8 cellular contexts compared by ENCODE assay signal in genomic region chr14:55354500-55354899, GRCh38. TPM values are rescaled to one million over a fixed set of nuclear protein-coding genes. Genes with fewer than 3 reads are reported as not detected.
DNase-seq lines count a peak whose midpoint lies in the region; ATAC-seq and TF ChIP-seq lines count a peak whose summit lies in the region.

No MANE protein-coding gene starts in this region.

- no peaks in the 10 kb centered on the region for H3K9me2 ChIP-seq in DOHH2 (replicated peaks; ENCODE audit: control insufficient read depth, low read length)

- no peak overlapping the region for H3K4me3 ChIP-seq in DOHH2 (ENCODE audit: low read length)
- no peak overlapping the region for H3K4me3 ChIP-seq in HFF-Myc (replicated peaks; ENCODE audit: low read depth, low read length)
- no peak overlapping the region for H3K4me3 ChIP-seq in choroid plexus epithelial cell (ENCODE audit: low read depth, low read length)
- H3K4me3 ChIP-seq in liver (ENCODE audit: low read depth in 1 of 3, low read length in 3 of 3) = no peak overlapping the region

- TF ChIP-seq CTCF in DOHH2 (IDR thresholded peaks at IDR 0.05; ENCODE audit: low read depth, low read length, poor library complexity, severe bottlenecking) (peak; percentile 75), HFF-Myc (IDR thresholded peaks at IDR 0.05; ENCODE audit: low read depth, low read length, missing control alignments) (peak; percentile 69), choroid plexus epithelial cell (conservative IDR thresholded peaks at IDR 0.05; ENCODE audit: low read depth, low read length) (peak; percentile 87), liver (IDR thresholded peaks at IDR 0.05; ENCODE audit: low read depth, low read length, missing input control) (peak; percentile 51)

- no peaks in the 10 kb centered on the region for H3F3A ChIP-seq in DOHH2 (ENCODE audit: control insufficient read depth, insufficient read depth)

- H4K20me1 ChIP-seq in DOHH2 (ENCODE audit: control insufficient read depth, insufficient read depth, low read depth, low read length) = no peaks in the 10 kb centered on the region

- peak; percentile 82 to 85 for TF ChIP-seq RAD21 in liver (IDR thresholded peaks at IDR 0.05)

- H3K79me2 ChIP-seq in DOHH2 (ENCODE audit: control insufficient read depth, low read length) = peaks cover 3% of the 10 kb centered on the region

- H3K9me3 ChIP-seq in DOHH2 (ENCODE audit: control insufficient read depth, insufficient read depth, low read length) = no peaks in the 10 kb centered on the region
- no peaks in the 10 kb centered on the region for H3K9me3 ChIP-seq in liver (ENCODE audit: control insufficient read depth in 4 of 4, low read length in 3 of 4)

- H3K4me2 ChIP-seq in DOHH2 (ENCODE audit: low read length) = no peak overlapping the region

- H3K4me1 ChIP-seq in DOHH2 (ENCODE audit: control insufficient read depth, low read length) = peaks cover 3% of the 10 kb centered on the region; the same call in 1 of the 2 replicates
- H3K4me1 ChIP-seq in liver (ENCODE audit: control insufficient read depth in 4 of 4, insufficient read depth in 4 of 4, low read length in 3 of 4) = peaks cover 0 to 4% (median 2%) of the 10 kb centered on the region in 4 donors

- no peaks in the 10 kb centered on the region for H3K27me3 ChIP-seq in DOHH2 (ENCODE audit: control insufficient read depth, low read length)
- H3K27me3 ChIP-seq in liver (ENCODE audit: control insufficient read depth in 4 of 4, insufficient read depth in 4 of 4, low read length in 3 of 4) = no peaks in the 10 kb centered on the region

- H3K9ac ChIP-seq in liver (ENCODE audit: low read depth in 1 of 2, low read length in 2 of 2) = no peak overlapping the region

- H3K27ac ChIP-seq in DOHH2 (ENCODE audit: low read depth, low read length) (no peak overlapping the region), liver (ENCODE audit: low read depth in 1 of 2, low read length in 2 of 2) (no peak overlapping the region)

- WGBS in liver = 51% methylated on average over 5 of the region's 5 CpGs

- H3K36me3 ChIP-seq in DOHH2 (ENCODE audit: control insufficient read depth, low read length) (peaks cover 27% of the 10 kb centered on the region), liver (ENCODE audit: control insufficient read depth in 4 of 4, insufficient read depth in 3 of 4, low read depth in 1 of 4, low read length in 3 of 4) (peaks cover 11 to 21% (median 17%) of the 10 kb centered on the region in 4 donors)

- no peak for ATAC-seq in HG03469 (IDR thresholded peaks at IDR 0.05; ENCODE audit: unreplicated experiment)

- DNase-seq in HFF-Myc (ENCODE audit: extremely low read depth, low read depth) (no peak), NCI-H2107 (lab: John Stamatoyannopoulos, UW) (peak; percentile 83), choroid plexus epithelial cell (ENCODE audit: low read depth) (peak; percentile 78)
- peak; percentile 22 for DNase-seq in activated CD4-positive, CD25-positive, alpha-beta regulatory T cell treated with anti-CD3 and anti-CD28 coated beads, Interleukin-2, amount 50 U/mL, for 16 hours (ENCODE audit: low read depth, low spot score)
- peak; percentile 28 for DNase-seq in stimulated activated CD8-positive, alpha-beta memory T cell treated with anti-CD3 and anti-CD28 coated beads, Interleukin-15, amount 100 ng/mL, for 1 hour (ENCODE audit: low read depth)

TF ChIP-seq in liver, 16 proteins besides CTCF, POLR2A, EP300 and RAD21:
- TF ChIP-seq NR2F2 (IDR thresholded peaks at IDR 0.05) (no peak), EGR1 (IDR thresholded peaks at IDR 0.05; ENCODE audit: low read depth in 2 of 2) (no peak), GABPA (IDR thresholded peaks at IDR 0.05 in 1 of 2, conservative IDR thresholded peaks at IDR 0.05 in 1 of 2) (no peak), REST (IDR thresholded peaks at IDR 0.05) (no peak), FOXA1 (IDR thresholded peaks at IDR 0.05) (no peak), ZBTB33 (IDR thresholded peaks at IDR 0.05) (no peak), TAF1 (conservative IDR thresholded peaks at IDR 0.05) (no peak), YY1 (IDR thresholded peaks at IDR 0.05) (no peak), FOXA2 (IDR thresholded peaks at IDR 0.05) (no peak), RXRA (IDR thresholded peaks at IDR 0.05) (no peak)
- TF ChIP-seq, protein P1, sequence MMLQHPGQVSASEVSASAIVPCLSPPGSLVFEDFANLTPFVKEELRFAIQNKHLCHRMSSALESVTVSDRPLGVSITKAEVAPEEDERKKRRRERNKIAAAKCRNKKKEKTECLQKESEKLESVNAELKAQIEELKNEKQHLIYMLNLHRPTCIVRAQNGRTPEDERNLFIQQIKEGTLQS (IDR thresholded peaks at IDR 0.05) = no peak

RNA-seq across cellular contexts. Expression of gene ATG14, which starts 57.1 kb away (rescaled TPM):
- total RNA-seq in liver = 10 to 100 TPM in 1 of 2 donors, 1 to 10 TPM in 1; 6.5 to 16.0 TPM
- polyA plus RNA-seq in liver = 1 to 10 TPM; 1.9 to 2.2 TPM
